Comparison of ENCODE assay signal across 9 cellular contexts in genomic region chr13:28423010-28423409, GRCh38.
A peak's percentile ranks its signal among the peaks of the same experiment; 100 is the strongest.
DNase-seq lines count a peak whose midpoint lies in the region; ATAC-seq and TF ChIP-seq lines count a peak whose summit lies in the region.
"Had no signal": no experiment of that assay in that cellular context is flagged by ENCODE, and none has a peak within 500 bp of the region (broad histone marks: within the 10 kb centered on the region; RNA-seq: fewer than 3 reads in every experiment).

No MANE protein-coding gene starts in this region.

- no peak overlapping the region for H3K27ac ChIP-seq in RWPE1
- H3K27ac ChIP-seq: C4-2B had no signal

- DNase-seq in activated gamma-delta T cell treated with Interleukin-2 at 50 U/mL for 16 hours = peak; percentile 27
- DNase-seq in activated gamma-delta T cell (lab: John Stamatoyannopoulos, UW) = no peak
- DNase-seq in activated T-helper 2 cell treated with anti-CD3 and anti-CD28 coated beads, Interferon-gamma antibody, Interleukin-2, Interleukin-4, amounts not matched to agents 10 μg/mL and 5 μg/mL and 100 μg/mL, durations not matched to agents 14 hours and 24 hours and 36 hours (ENCODE audit: low spot score) = peak; percentile 9
- peak; percentile 11 for DNase-seq in stimulated activated CD8-positive, alpha-beta memory T cell treated with anti-CD3 and anti-CD28 coated beads, Interleukin-4, amount 100 ng/mL, for 24 hours (ENCODE audit: low read depth)
- no peak for DNase-seq in DMS53 treated with DMSO at 0.1 percent for 48 hours (lab: John Stamatoyannopoulos, UW; ENCODE audit: unreplicated experiment)
- DNase-seq in NCI-H82 treated with DMSO at 0.1 percent for 48 hours (lab: John Stamatoyannopoulos, UW; ENCODE audit: unreplicated experiment) = no peak
- DNase-seq in RWPE1 (ENCODE audit: low spot score) = no peak

- H3K27me3 Mint-ChIP-seq in activated T-helper 2 cell treated with anti-CD3 and anti-CD28 coated beads, Interferon-gamma antibody, Interleukin-2, Interleukin-4, amounts not matched to agents 10 μg/mL and 5 μg/mL and 100 μg/mL, durations not matched to agents 14 hours and 24 hours and 36 hours (ENCODE audit: low read depth) = no peaks in the 10 kb centered on the region

- peak overlapping the region; percentile 11 for H3K4me3 Mint-ChIP-seq in activated T-helper 2 cell treated with anti-CD3 and anti-CD28 coated beads, Interferon-gamma antibody, Interleukin-2, Interleukin-4, amounts not matched to agents 10 μg/mL and 5 μg/mL and 100 μg/mL, durations not matched to agents 14 hours and 24 hours and 36 hours (ENCODE audit: low read depth)

- peaks cover 39% of the 10 kb centered on the region for H3K36me3 Mint-ChIP-seq in activated T-helper 2 cell treated with anti-CD3 and anti-CD28 coated beads, Interferon-gamma antibody, Interleukin-2, Interleukin-4, amounts not matched to agents 10 μg/mL and 5 μg/mL and 100 μg/mL, durations not matched to agents 14 hours and 24 hours and 36 hours (ENCODE audit: low read depth)

- H3K4me1 Mint-ChIP-seq in activated T-helper 2 cell treated with anti-CD3 and anti-CD28 coated beads, Interferon-gamma antibody, Interleukin-2, Interleukin-4, amounts not matched to agents 10 μg/mL and 5 μg/mL and 100 μg/mL, durations not matched to agents 14 hours and 24 hours and 36 hours (ENCODE audit: low read depth) = peaks cover 13% of the 10 kb centered on the region

- POLR2A ChIA-PET in RWPE1 (lab: Yijun Ruan, JAX; ENCODE audit: low non-redundant PET) = no interaction called here

- no peak overlapping the region for H3K27ac Mint-ChIP-seq in activated T-helper 2 cell treated with anti-CD3 and anti-CD28 coated beads, Interferon-gamma antibody, Interleukin-2, Interleukin-4, amounts not matched to agents 10 μg/mL and 5 μg/mL and 100 μg/mL, durations not matched to agents 14 hours and 24 hours and 36 hours

- no peak for TF ChIP-seq CTCF in RWPE1 (conservative IDR thresholded peaks at IDR 0.05; ENCODE audit: low read depth)

- CTCF ChIA-PET in RWPE1 (lab: Yijun Ruan, JAX) = no interaction called here

- H3K9me3 Mint-ChIP-seq in activated T-helper 2 cell treated with anti-CD3 and anti-CD28 coated beads, Interferon-gamma antibody, Interleukin-2, Interleukin-4, amounts not matched to agents 10 μg/mL and 5 μg/mL and 100 μg/mL, durations not matched to agents 14 hours and 24 hours and 36 hours = no peaks in the 10 kb centered on the region

- intact Hi-C loops in activated T-helper 2 cell treated with anti-CD3 and anti-CD28 coated beads, Interferon-gamma antibody, Interleukin-2, Interleukin-4, amounts not matched to agents 10 μg/mL and 5 μg/mL and 100 μg/mL, durations not matched to agents 14 hours and 24 hours and 36 hours (cut with micrococcal nuclease) = no loop called here

- peak; percentile 75 for ATAC-seq in HG03159 (IDR thresholded peaks at IDR 0.05; ENCODE audit: unreplicated experiment)

Comparison
In these comparisons a context has a peak if more than half of its experiments do, and no peak if none do; other contexts are left out.
1. DNase-seq: peak in activated gamma-delta T cell treated with Interleukin-2 at 50 U/mL for 16 hours (single experiment), activated T-helper 2 cell treated with anti-CD3 and anti-CD28 coated beads, Interferon-gamma antibody, Interleukin-2, Interleukin-4, amounts not matched to agents 10 μg/mL and 5 μg/mL and 100 μg/mL, durations not matched to agents 14 hours and 24 hours and 36 hours (single experiment) and stimulated activated CD8-positive, alpha-beta memory T cell treated with anti-CD3 and anti-CD28 coated beads, Interleukin-4, amount 100 ng/mL, for 24 hours (single experiment); none in activated gamma-delta T cell (single experiment), DMS53 treated with DMSO at 0.1 percent for 48 hours (single experiment), NCI-H82 treated with DMSO at 0.1 percent for 48 hours (single experiment) and RWPE1 (single experiment).